Comparison of ENCODE assay signal across 9 cellular contexts in genomic region chr11:46718155-46719019, GRCh38. TPM values are rescaled to one million over a fixed set of nuclear protein-coding genes. Genes with fewer than 3 reads are reported as not detected.
A peak's percentile ranks its signal among the peaks of the same experiment; 100 is the strongest.
DNase-seq lines count a peak whose midpoint lies in the region; ATAC-seq and TF ChIP-seq lines count a peak whose summit lies in the region.
"Had no signal": no experiment of that assay in that cellular context is flagged by ENCODE, and none has a peak within 500 bp of the region (broad histone marks: within the 10 kb centered on the region; RNA-seq: fewer than 3 reads in every experiment).

No MANE protein-coding gene starts in this region.

- peak overlapping the region; percentile 12; the same call in 1 of the 2 replicates for H2AFZ ChIP-seq in DND-41 (ENCODE audit: low read depth, low read length)
- 0 out of 2 replicates have a peak overlapping the region, but pooled peaks have one; percentile 29 for H2AFZ ChIP-seq in MM.1S (ENCODE audit: low read length)
- H2AFZ ChIP-seq: parathyroid adenoma had no signal

- H3K79me2 ChIP-seq in DND-41 (ENCODE audit: insufficient read depth, low read length) (no peaks in the 10 kb centered on the region), MM.1S (ENCODE audit: low read length) (no peaks in the 10 kb centered on the region)
- H3K79me2 ChIP-seq: parathyroid adenoma had no signal

- H3K36me3 Mint-ChIP-seq in activated CD8-positive, alpha-beta T cell treated with anti-CD3 and anti-CD28 coated beads for 36 hours (ENCODE audit: low read depth), result no peaks in the 10 kb centered on the region
- H3K36me3 Mint-ChIP-seq in naive thymus-derived CD4-positive, alpha-beta T cell, result no peaks in the 10 kb centered on the region
- H3K36me3 Mint-ChIP-seq: activated naive CD4-positive, alpha-beta T cell treated with anti-CD3 and anti-CD28 coated beads, Interleukin-2, amount 50 U/mL, for 24 hours had no signal

- no peaks in the 10 kb centered on the region for H3K36me3 ChIP-seq in DND-41 (ENCODE audit: insufficient read depth, low read length)
- H3K36me3 ChIP-seq in MM.1S (replicated peaks; ENCODE audit: insufficient read depth, low read length), result no peaks in the 10 kb centered on the region
- no peaks in the 10 kb centered on the region for H3K36me3 ChIP-seq in naive thymus-derived CD4-positive, alpha-beta T cell (ENCODE audit: control insufficient read depth in 2 of 3, insufficient read depth in 3 of 3, low read length in 3 of 3)

- H3K9me3 ChIP-seq in DND-41 (ENCODE audit: insufficient read depth, low read length, severe bottlenecking) (no peaks in the 10 kb centered on the region), MM.1S (replicated peaks; ENCODE audit: insufficient read depth, low read length) (no peaks in the 10 kb centered on the region)
- no peaks in the 10 kb centered on the region for H3K9me3 ChIP-seq in naive thymus-derived CD4-positive, alpha-beta T cell (ENCODE audit: control insufficient read depth in 2 of 3, low read length in 3 of 3)

- CTCF ChIA-PET in activated CD8-positive, alpha-beta T cell treated with anti-CD3 and anti-CD28 coated beads for 36 hours (lab: Charles Lee), result interaction anchor here (1.6 kb wide), 1 partner anchor 17 kb away, joined by 3 read pairs; the partner anchor contains the start of gene ZNF408
- CTCF ChIA-PET in naive thymus-derived CD4-positive, alpha-beta T cell (lab: Charles Lee), result no interaction called here

- H3K27me3 ChIP-seq in DND-41 (ENCODE audit: insufficient read depth, low read length, poor library complexity), result no peaks in the 10 kb centered on the region
- no peaks in the 10 kb centered on the region for H3K27me3 ChIP-seq in MM.1S (replicated peaks; ENCODE audit: insufficient read depth, low read length)
- H3K27me3 ChIP-seq in naive thymus-derived CD4-positive, alpha-beta T cell (ENCODE audit: control insufficient read depth in 2 of 2, insufficient read depth in 2 of 2, low read length in 2 of 2), result no peaks in the 10 kb centered on the region

- H3K4me3 Mint-ChIP-seq in activated CD8-positive, alpha-beta T cell treated with anti-CD3 and anti-CD28 coated beads for 36 hours, result no peak overlapping the region
- H3K4me3 Mint-ChIP-seq in naive thymus-derived CD4-positive, alpha-beta T cell, result no peak overlapping the region
- H3K4me3 Mint-ChIP-seq: activated naive CD4-positive, alpha-beta T cell treated with anti-CD3 and anti-CD28 coated beads, Interleukin-2, amount 50 U/mL, for 24 hours had no signal

- no peaks in the 10 kb centered on the region for H3K9me2 ChIP-seq in MM.1S (replicated peaks; ENCODE audit: insufficient read depth, low read length)

- H3K4me1 Mint-ChIP-seq in activated CD8-positive, alpha-beta T cell treated with anti-CD3 and anti-CD28 coated beads for 36 hours (ENCODE audit: low read depth), result peaks cover 6% of the 10 kb centered on the region
- H3K4me1 Mint-ChIP-seq in naive thymus-derived CD4-positive, alpha-beta T cell, result peaks cover 0 to 10% (median 8%) of the 10 kb centered on the region in 7 donors

- no peaks in the 10 kb centered on the region for H3F3A ChIP-seq in MM.1S (ENCODE audit: insufficient read depth, low read length)

- H3K4me3 ChIP-seq in DND-41 (ENCODE audit: low read depth in 1 of 2, low read length in 2 of 2), result no peak overlapping the region
- H3K4me3 ChIP-seq in MM.1S (ENCODE audit: low read length), result no peak overlapping the region
- H3K4me3 ChIP-seq in naive thymus-derived CD4-positive, alpha-beta T cell (ENCODE audit: low read length), result no peak overlapping the region

- H3K4me1 ChIP-seq in DND-41 (ENCODE audit: insufficient read depth, low read length), result 0 out of 2 replicates have a peak, but pooled peaks cover 5% of the 10 kb centered on the region
- H3K4me1 ChIP-seq in MM.1S (ENCODE audit: low read length), result no peaks in the 10 kb centered on the region
- peaks cover 0 to 4% of the 10 kb centered on the region in 2 donors for H3K4me1 ChIP-seq in naive thymus-derived CD4-positive, alpha-beta T cell (ENCODE audit: control insufficient read depth in 2 of 2, insufficient read depth in 2 of 2, low read length in 2 of 2)
- H3K4me1 ChIP-seq: parathyroid adenoma had no signal

- DNase-seq in DND-41, result no peak
- no peak for DNase-seq in MM.1S
- no peak for DNase-seq in activated CD8-positive, alpha-beta T cell treated with anti-CD3 and anti-CD28 coated beads for 36 hours
- DNase-seq in naive thymus-derived CD4-positive, alpha-beta T cell, result no peak
- no peak for DNase-seq in NCI-H524 (lab: John Stamatoyannopoulos, UW)

- no peak overlapping the region for H3K27ac Mint-ChIP-seq in activated CD8-positive, alpha-beta T cell treated with anti-CD3 and anti-CD28 coated beads for 36 hours
- peak overlapping the region in 5 of 9 donors; percentile 34 to 64 (median 41) for H3K27ac Mint-ChIP-seq in naive thymus-derived CD4-positive, alpha-beta T cell
- H3K27ac Mint-ChIP-seq: activated naive CD4-positive, alpha-beta T cell treated with anti-CD3 and anti-CD28 coated beads, Interleukin-2, amount 50 U/mL, for 24 hours had no signal

- H3K27ac ChIP-seq in DND-41 (ENCODE audit: low read length), result no peak overlapping the region
- H3K27ac ChIP-seq in MM.1S (ENCODE audit: low read length), result no peak overlapping the region
- no peak overlapping the region for H3K27ac ChIP-seq in naive thymus-derived CD4-positive, alpha-beta T cell (ENCODE audit: low read depth, low read length)
- H3K27ac ChIP-seq: parathyroid adenoma had no signal

- H4K20me1 ChIP-seq in DND-41 (ENCODE audit: insufficient read depth, low read length) (no peaks in the 10 kb centered on the region), MM.1S (ENCODE audit: insufficient read depth, low read length) (no peaks in the 10 kb centered on the region)

- no peak for TF ChIP-seq CTCF in DND-41 (IDR thresholded peaks at IDR 0.05; ENCODE audit: borderline replicate concordance, extremely low read depth, low read length, poor library complexity, severe bottlenecking)
- no peak for TF ChIP-seq CTCF in MM.1S (IDR thresholded peaks at IDR 0.05; ENCODE audit: low read length)
- no peak for TF ChIP-seq CTCF in activated CD8-positive, alpha-beta T cell treated with anti-CD3 and anti-CD28 coated beads for 36 hours (IDR thresholded peaks at IDR 0.05)

- H3K4me2 ChIP-seq in DND-41 (ENCODE audit: insufficient read depth, low read length) (no peak overlapping the region), MM.1S (ENCODE audit: low read depth, low read length) (no peak overlapping the region)

- no peaks in the 10 kb centered on the region for H3K9me3 Mint-ChIP-seq in activated CD8-positive, alpha-beta T cell treated with anti-CD3 and anti-CD28 coated beads for 36 hours
- H3K9me3 Mint-ChIP-seq in naive thymus-derived CD4-positive, alpha-beta T cell, result peaks cover 0 to 1% (median 0%) of the 10 kb centered on the region in 11 donors
- H3K9me3 Mint-ChIP-seq: activated naive CD4-positive, alpha-beta T cell treated with anti-CD3 and anti-CD28 coated beads, Interleukin-2, amount 50 U/mL, for 24 hours had no signal

- POLR2A ChIA-PET in activated CD8-positive, alpha-beta T cell treated with anti-CD3 and anti-CD28 coated beads for 36 hours (lab: Charles Lee), result interaction anchor here (1.0 kb wide), 1 partner anchor 13 kb away, joined by 3 read pairs; no protein-coding TSS in a partner anchor
- POLR2A ChIA-PET in naive thymus-derived CD4-positive, alpha-beta T cell (lab: Charles Lee), result interaction anchor here (1.3 kb wide), 1 partner anchor 18 kb away, joined by 3 read pairs; the partner anchor contains the start of gene ARHGAP1

- ATAC-seq in DND-41 (ENCODE audit: insufficient read depth, low read depth) (peak; percentile 61; the same call in 2 of the 3 replicates), HG03095 (IDR thresholded peaks at IDR 0.05; ENCODE audit: unreplicated experiment) (no peak), HG03354 (IDR thresholded peaks at IDR 0.05; ENCODE audit: poor library complexity, severe bottlenecking, unreplicated experiment) (no peak)
- ATAC-seq in activated CD8-positive, alpha-beta T cell treated with anti-CD3 and anti-CD28 coated beads for 36 hours, result peak; percentile 39
- no peak for ATAC-seq in naive thymus-derived CD4-positive, alpha-beta T cell

- intact Hi-C loops in activated CD8-positive, alpha-beta T cell treated with anti-CD3 and anti-CD28 coated beads for 36 hours (cut with micrococcal nuclease), result no loop called here
- intact Hi-C loops in naive thymus-derived CD4-positive, alpha-beta T cell (cut with micrococcal nuclease), result no loop called here

- H3K9ac ChIP-seq in DND-41 (ENCODE audit: low read depth, low read length) (no peak overlapping the region), MM.1S (ENCODE audit: low read length) (no peak overlapping the region)
- H3K9ac ChIP-seq: parathyroid adenoma had no signal

- H3K27me3 Mint-ChIP-seq in activated CD8-positive, alpha-beta T cell treated with anti-CD3 and anti-CD28 coated beads for 36 hours, result no peaks in the 10 kb centered on the region
- peaks cover 0 to 3% (median 0%) of the 10 kb centered on the region in 5 donors for H3K27me3 Mint-ChIP-seq in naive thymus-derived CD4-positive, alpha-beta T cell
- H3K27me3 Mint-ChIP-seq: activated naive CD4-positive, alpha-beta T cell treated with anti-CD3 and anti-CD28 coated beads, Interleukin-2, amount 50 U/mL, for 24 hours had no signal

RNA-seq across cellular contexts. Expression of gene F2, which starts 0.6 kb away (rescaled TPM):
- total RNA-seq in activated CD8-positive, alpha-beta T cell treated with anti-CD3 and anti-CD28 coated beads for 36 hours, result not detected
- total RNA-seq in naive thymus-derived CD4-positive, alpha-beta T cell, result under 1 TPM in 1 of 5 experiments, not detected in 4; 0.15 TPM
- not detected for polyA plus RNA-seq in naive thymus-derived CD4-positive, alpha-beta T cell

RNA-seq across cellular contexts. Expression of gene ZNF408, which starts 17.6 kb away (rescaled TPM):
- total RNA-seq in activated CD8-positive, alpha-beta T cell treated with anti-CD3 and anti-CD28 coated beads for 36 hours, result 1 to 10 TPM; 9.2 to 9.7 TPM
- 10 to 100 TPM in 4 of 5 experiments, 1 to 10 TPM in 1; 7.8 to 20.0 (median 16.6) TPM for total RNA-seq in naive thymus-derived CD4-positive, alpha-beta T cell
- 10 to 100 TPM in 1 of 2 donors, 1 to 10 TPM in 1; 7.0 to 14.1 TPM for polyA plus RNA-seq in naive thymus-derived CD4-positive, alpha-beta T cell

RNA-seq across cellular contexts. Expression of gene ARHGAP1, which starts 18.0 kb away (rescaled TPM):
- 10 to 100 TPM; 32.7 to 34.5 TPM for total RNA-seq in activated CD8-positive, alpha-beta T cell treated with anti-CD3 and anti-CD28 coated beads for 36 hours
- total RNA-seq in naive thymus-derived CD4-positive, alpha-beta T cell, result 10 to 100 TPM; 44.6 to 82.5 (median 64.6) TPM
- 10 to 100 TPM; 44.2 to 69.9 TPM for polyA plus RNA-seq in naive thymus-derived CD4-positive, alpha-beta T cell

Comparison
In these comparisons a context has a peak if more than half of its experiments do, and no peak if none do; other contexts are left out.
1. ATAC-seq: peak in DND-41 (single experiment) and activated CD8-positive, alpha-beta T cell treated with anti-CD3 and anti-CD28 coated beads for 36 hours (single experiment); none in naive thymus-derived CD4-positive, alpha-beta T cell (single experiment), HG03095 (single experiment) and HG03354 (single experiment).